16 cellular contexts compared by ENCODE assay signal in the genomic region with DNA sequence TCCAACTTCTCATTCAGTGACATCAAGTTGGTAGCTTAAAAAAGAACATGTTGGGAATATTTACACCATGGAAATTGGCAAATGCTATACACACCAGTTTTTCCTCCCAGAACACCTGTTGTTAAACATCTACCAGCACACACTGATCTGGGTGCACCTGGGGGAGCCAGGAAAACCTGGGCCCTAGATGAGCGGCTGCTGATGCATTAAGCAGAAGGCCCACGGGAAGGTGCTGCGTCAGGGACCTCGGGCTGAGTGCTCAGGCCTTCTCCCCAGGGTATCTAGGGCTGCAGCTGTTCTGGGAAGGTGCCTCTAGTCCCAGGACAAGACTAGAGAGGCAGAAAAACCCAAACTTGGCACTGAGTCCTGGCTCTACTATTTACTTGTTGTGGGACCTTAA. TPM values are rescaled to one million over a fixed set of nuclear protein-coding genes. Genes with fewer than 3 reads are reported as not detected.
A peak's percentile ranks its signal among the peaks of the same experiment; 100 is the strongest.
DNase-seq lines count a peak whose midpoint lies in the region; TF ChIP-seq lines count a peak whose summit lies in the region.
"Had no signal": no experiment of that assay in that cellular context is flagged by ENCODE, and none has a peak within 500 bp of the region (broad histone marks: within the 10 kb centered on the region; RNA-seq: fewer than 3 reads in every experiment).

No MANE protein-coding gene starts in this region.

- peaks cover 12% of the 10 kb centered on the region; the same call in 1 of the 2 replicates for H4K20me1 ChIP-seq in BLaER1
- no peaks in the 10 kb centered on the region for H4K20me1 ChIP-seq in osteoblast (ENCODE audit: insufficient read depth, low read length)

- H2AFZ ChIP-seq in osteoblast (ENCODE audit: low read length), result no peak overlapping the region

- H3K36me3 ChIP-seq in BLaER1, result peaks cover 8% of the 10 kb centered on the region; the same call in 1 of the 2 replicates
- no peaks in the 10 kb centered on the region for H3K36me3 ChIP-seq in osteoblast (ENCODE audit: insufficient read depth, low read length)

- TF ChIP-seq CTCF in osteoblast (IDR thresholded peaks at IDR 0.05; ENCODE audit: extremely low read depth, low read depth, low read length) (no peak), chondrocyte (IDR thresholded peaks at IDR 0.05) (no peak)

- peak overlapping the region; percentile 59 for H3K4me2 ChIP-seq in BLaER1
- H3K4me2 ChIP-seq in osteoblast (ENCODE audit: insufficient read depth, low read length), result no peak overlapping the region

- H3K9me3 ChIP-seq in BLaER1 (no peaks in the 10 kb centered on the region), osteoblast (ENCODE audit: low read depth, low read length) (no peaks in the 10 kb centered on the region)
- H3K9me3 ChIP-seq: HAP-1 had no signal

- H3K27ac Mint-ChIP-seq in chondrocyte (ENCODE audit: unreplicated experiment), result no peak overlapping the region
- H3K27ac Mint-ChIP-seq: B cell had no signal

- peaks cover 11% of the 10 kb centered on the region for H3K36me3 Mint-ChIP-seq in chondrocyte (ENCODE audit: low read depth)

- H3K4me1 ChIP-seq in BLaER1 (peaks cover 50% of the 10 kb centered on the region), osteoblast (ENCODE audit: insufficient read depth, low read length) (no peaks in the 10 kb centered on the region)
- H3K4me1 ChIP-seq: HAP-1 had no signal

- peaks cover 26% of the 10 kb centered on the region for H3K27me3 Mint-ChIP-seq in chondrocyte (ENCODE audit: low read depth)

- H3K27ac ChIP-seq in BLaER1 (no peak overlapping the region), osteoblast (ENCODE audit: low read depth, low read length) (no peak overlapping the region)
- H3K27ac ChIP-seq: 22Rv1 had no signal

- H3K27me3 ChIP-seq in BLaER1 (peaks cover 41% of the 10 kb centered on the region), osteoblast (ENCODE audit: insufficient read depth, low read length) (peaks cover 5% of the 10 kb centered on the region)

- H3K4me3 ChIP-seq in BLaER1 (no peak overlapping the region), osteoblast (ENCODE audit: insufficient read depth, low read length) (no peak overlapping the region)
- H3K4me3 ChIP-seq: HAP-1 had no signal

- H3K4me3 Mint-ChIP-seq in chondrocyte (ENCODE audit: unreplicated experiment), result no peak overlapping the region
- H3K4me3 Mint-ChIP-seq: B cell had no signal

- H3K79me2 ChIP-seq in osteoblast (ENCODE audit: insufficient read depth, low read length), result no peaks in the 10 kb centered on the region

- no peaks in the 10 kb centered on the region for H3K9me3 Mint-ChIP-seq in chondrocyte (ENCODE audit: low read depth)

- H3K4me1 Mint-ChIP-seq in chondrocyte (ENCODE audit: low read depth), result peaks cover 6% of the 10 kb centered on the region

- DNase-seq in RPMI8226, result peak; percentile 11
- peak; percentile 53 for DNase-seq in osteoblast (ENCODE audit: insufficient read length, low spot score, missing footprints)
- no peak for DNase-seq in stimulated activated CD4-positive, alpha-beta T cell treated with anti-CD3 and anti-CD28 coated beads, Interleukin-4, amount 100 ng/mL, for 4 hours
- DNase-seq in chondrocyte (ENCODE audit: low spot score), result no peak
- DNase-seq in medulla oblongata (ENCODE audit: extremely low spot score), result no peak
- DNase-seq: C1 segment of cervical spinal cord; Calu3; CD4-positive, alpha-beta memory T cell; COR-L47; DMS153; DND-41; GOT3 had no signal

- H3K9ac ChIP-seq in BLaER1, result no peak overlapping the region

RNA-seq across cellular contexts. Expression of a gene that starts 2.8 kb away (rescaled TPM):
- total RNA-seq in osteoblast, result not detected in 2 replicates
- not detected in 3 replicates for total RNA-seq in chondrocyte
- total RNA-seq: B cell; Calu3; CD4-positive, alpha-beta memory T cell had no signal

RNA-seq across cellular contexts. Expression of a gene that starts 46.9 kb away (rescaled TPM):
- 11.6 and 13.3 TPM in 2 replicates for total RNA-seq in osteoblast
- 30.1 to 45.1 TPM (median 34.7 TPM) in 3 replicates for total RNA-seq in chondrocyte

RNA-seq across cellular contexts. Expression of a gene that starts 47.0 kb away (rescaled TPM):
- total RNA-seq in osteoblast (34.8 and 38.0 TPM in 2 replicates), chondrocyte (9.8 to 14.1 TPM (median 12.5 TPM) in 3 replicates)

Comparison
In these comparisons a context has a peak if more than half of its experiments do, and no peak if none do; other contexts are left out.
1. DNase-seq: peak in RPMI8226 (single experiment) and osteoblast (single experiment); none in stimulated activated CD4-positive, alpha-beta T cell treated with anti-CD3 and anti-CD28 coated beads, Interleukin-4, amount 100 ng/mL, for 4 hours (0 of 2), chondrocyte (single experiment) and medulla oblongata (single experiment).